ENCODE assay signal across 1 cellular context in the genomic region with DNA sequence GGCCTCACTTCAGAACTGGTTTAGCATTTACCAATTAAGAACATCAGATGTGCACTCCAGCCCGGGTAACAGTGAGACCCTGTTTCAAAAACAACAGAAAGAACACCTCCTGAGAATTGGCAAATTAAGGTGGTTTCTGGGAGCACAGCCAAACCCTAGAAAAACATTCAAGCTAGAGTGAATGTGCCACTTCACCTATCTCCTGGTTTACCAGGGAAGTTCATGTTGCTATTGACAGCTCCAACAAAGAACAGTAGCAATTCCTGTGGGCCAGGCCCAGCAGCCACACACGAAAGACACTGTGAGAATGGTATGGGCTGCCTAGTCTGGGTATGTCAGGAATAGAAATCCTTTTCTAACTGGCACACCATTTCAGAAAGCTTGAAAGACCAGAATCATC.
A peak's percentile ranks its signal among the peaks of the same experiment; 100 is the strongest.
TF ChIP-seq lines count a peak whose summit lies in the region.

No MANE protein-coding gene starts in this region.

TF ChIP-seq in K562, 482 proteins besides CTCF, POLR2A, EP300 and RAD21 (continued from another document):
- TF ChIP-seq, protein P1, sequence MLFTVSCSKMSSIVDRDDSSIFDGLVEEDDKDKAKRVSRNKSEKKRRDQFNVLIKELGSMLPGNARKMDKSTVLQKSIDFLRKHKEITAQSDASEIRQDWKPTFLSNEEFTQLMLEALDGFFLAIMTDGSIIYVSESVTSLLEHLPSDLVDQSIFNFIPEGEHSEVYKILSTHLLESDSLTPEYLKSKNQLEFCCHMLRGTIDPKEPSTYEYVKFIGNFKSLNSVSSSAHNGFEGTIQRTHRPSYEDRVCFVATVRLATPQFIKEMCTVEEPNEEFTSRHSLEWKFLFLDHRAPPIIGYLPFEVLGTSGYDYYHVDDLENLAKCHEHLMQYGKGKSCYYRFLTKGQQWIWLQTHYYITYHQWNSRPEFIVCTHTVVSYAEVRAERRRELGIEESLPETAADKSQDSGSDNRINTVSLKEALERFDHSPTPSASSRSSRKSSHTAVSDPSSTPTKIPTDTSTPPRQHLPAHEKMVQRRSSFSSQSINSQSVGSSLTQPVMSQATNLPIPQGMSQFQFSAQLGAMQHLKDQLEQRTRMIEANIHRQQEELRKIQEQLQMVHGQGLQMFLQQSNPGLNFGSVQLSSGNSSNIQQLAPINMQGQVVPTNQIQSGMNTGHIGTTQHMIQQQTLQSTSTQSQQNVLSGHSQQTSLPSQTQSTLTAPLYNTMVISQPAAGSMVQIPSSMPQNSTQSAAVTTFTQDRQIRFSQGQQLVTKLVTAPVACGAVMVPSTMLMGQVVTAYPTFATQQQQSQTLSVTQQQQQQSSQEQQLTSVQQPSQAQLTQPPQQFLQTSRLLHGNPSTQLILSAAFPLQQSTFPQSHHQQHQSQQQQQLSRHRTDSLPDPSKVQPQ (CRISPR knock-in tag; IDR thresholded peaks at IDR 0.05; ENCODE audit: borderline replicate concordance): no peak
- TF ChIP-seq LEF1 (IDR thresholded peaks at IDR 0.05) (no peak), POLR2AphosphoS5 (IDR thresholded peaks at IDR 0.05; ENCODE audit: control insufficient read depth, insufficient read depth, low read depth, low read length) (0 out of 2 replicates have a peak, but pooled peaks have one; percentile 26), TCF7 (IDR thresholded peaks at IDR 0.05; ENCODE audit: borderline replicate concordance) (no peak), ZFP30 (CRISPR knock-in tag; IDR thresholded peaks at IDR 0.05; ENCODE audit: borderline replicate concordance) (no peak), HSF4 (CRISPR knock-in tag; IDR thresholded peaks at IDR 0.05; ENCODE audit: borderline replicate concordance) (no peak), ZNF224 (CRISPR knock-in tag; IDR thresholded peaks at IDR 0.05) (no peak), DIDO1 (tag; IDR thresholded peaks at IDR 0.05; ENCODE audit: low read depth) (no peak), ZNF57 (CRISPR knock-in tag; IDR thresholded peaks at IDR 0.05) (no peak), BRD9 (IDR thresholded peaks at IDR 0.05; ENCODE audit: low read depth, partially characterized antibody) (no peak), ZNF695 (CRISPR knock-in tag; IDR thresholded peaks at IDR 0.05) (no peak), ADNP (tag; IDR thresholded peaks at IDR 0.05) (no peak), POLR2G (IDR thresholded peaks at IDR 0.05; ENCODE audit: low read depth, low read length) (peak; percentile 39; the same call in 1 of the 2 replicates), RBFOX2 (IDR thresholded peaks at IDR 0.05; ENCODE audit: low read depth, low read length) (peak; percentile 39; the same call in 1 of the 2 replicates)
- TF ChIP-seq, protein P2, sequence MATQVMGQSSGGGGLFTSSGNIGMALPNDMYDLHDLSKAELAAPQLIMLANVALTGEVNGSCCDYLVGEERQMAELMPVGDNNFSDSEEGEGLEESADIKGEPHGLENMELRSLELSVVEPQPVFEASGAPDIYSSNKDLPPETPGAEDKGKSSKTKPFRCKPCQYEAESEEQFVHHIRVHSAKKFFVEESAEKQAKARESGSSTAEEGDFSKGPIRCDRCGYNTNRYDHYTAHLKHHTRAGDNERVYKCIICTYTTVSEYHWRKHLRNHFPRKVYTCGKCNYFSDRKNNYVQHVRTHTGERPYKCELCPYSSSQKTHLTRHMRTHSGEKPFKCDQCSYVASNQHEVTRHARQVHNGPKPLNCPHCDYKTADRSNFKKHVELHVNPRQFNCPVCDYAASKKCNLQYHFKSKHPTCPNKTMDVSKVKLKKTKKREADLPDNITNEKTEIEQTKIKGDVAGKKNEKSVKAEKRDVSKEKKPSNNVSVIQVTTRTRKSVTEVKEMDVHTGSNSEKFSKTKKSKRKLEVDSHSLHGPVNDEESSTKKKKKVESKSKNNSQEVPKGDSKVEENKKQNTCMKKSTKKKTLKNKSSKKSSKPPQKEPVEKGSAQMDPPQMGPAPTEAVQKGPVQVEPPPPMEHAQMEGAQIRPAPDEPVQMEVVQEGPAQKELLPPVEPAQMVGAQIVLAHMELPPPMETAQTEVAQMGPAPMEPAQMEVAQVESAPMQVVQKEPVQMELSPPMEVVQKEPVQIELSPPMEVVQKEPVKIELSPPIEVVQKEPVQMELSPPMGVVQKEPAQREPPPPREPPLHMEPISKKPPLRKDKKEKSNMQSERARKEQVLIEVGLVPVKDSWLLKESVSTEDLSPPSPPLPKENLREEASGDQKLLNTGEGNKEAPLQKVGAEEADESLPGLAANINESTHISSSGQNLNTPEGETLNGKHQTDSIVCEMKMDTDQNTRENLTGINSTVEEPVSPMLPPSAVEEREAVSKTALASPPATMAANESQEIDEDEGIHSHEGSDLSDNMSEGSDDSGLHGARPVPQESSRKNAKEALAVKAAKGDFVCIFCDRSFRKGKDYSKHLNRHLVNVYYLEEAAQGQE (CRISPR knock-in tag; IDR thresholded peaks at IDR 0.05; ENCODE audit: low read depth): no peak
- TF ChIP-seq, protein P3, sequence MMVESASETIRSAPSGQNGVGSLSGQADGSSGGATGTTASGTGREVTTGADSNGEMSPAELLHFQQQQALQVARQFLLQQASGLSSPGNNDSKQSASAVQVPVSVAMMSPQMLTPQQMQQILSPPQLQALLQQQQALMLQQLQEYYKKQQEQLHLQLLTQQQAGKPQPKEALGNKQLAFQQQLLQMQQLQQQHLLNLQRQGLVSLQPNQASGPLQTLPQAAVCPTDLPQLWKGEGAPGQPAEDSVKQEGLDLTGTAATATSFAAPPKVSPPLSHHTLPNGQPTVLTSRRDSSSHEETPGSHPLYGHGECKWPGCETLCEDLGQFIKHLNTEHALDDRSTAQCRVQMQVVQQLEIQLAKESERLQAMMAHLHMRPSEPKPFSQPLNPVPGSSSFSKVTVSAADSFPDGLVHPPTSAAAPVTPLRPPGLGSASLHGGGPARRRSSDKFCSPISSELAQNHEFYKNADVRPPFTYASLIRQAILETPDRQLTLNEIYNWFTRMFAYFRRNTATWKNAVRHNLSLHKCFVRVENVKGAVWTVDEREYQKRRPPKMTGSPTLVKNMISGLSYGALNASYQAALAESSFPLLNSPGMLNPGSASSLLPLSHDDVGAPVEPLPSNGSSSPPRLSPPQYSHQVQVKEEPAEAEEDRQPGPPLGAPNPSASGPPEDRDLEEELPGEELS (CRISPR knock-in tag; IDR thresholded peaks at IDR 0.05; ENCODE audit: borderline replicate concordance): no peak
- TF ChIP-seq, protein P4, sequence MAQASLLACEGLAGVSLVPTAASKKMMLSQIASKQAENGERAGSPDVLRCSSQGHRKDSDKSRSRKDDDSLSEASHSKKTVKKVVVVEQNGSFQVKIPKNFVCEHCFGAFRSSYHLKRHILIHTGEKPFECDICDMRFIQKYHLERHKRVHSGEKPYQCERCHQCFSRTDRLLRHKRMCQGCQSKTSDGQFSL (CRISPR knock-in tag; IDR thresholded peaks at IDR 0.05): no peak
- TF ChIP-seq, protein P4 (tag; IDR thresholded peaks at IDR 0.05): no peak
- TF ChIP-seq, protein P5, sequence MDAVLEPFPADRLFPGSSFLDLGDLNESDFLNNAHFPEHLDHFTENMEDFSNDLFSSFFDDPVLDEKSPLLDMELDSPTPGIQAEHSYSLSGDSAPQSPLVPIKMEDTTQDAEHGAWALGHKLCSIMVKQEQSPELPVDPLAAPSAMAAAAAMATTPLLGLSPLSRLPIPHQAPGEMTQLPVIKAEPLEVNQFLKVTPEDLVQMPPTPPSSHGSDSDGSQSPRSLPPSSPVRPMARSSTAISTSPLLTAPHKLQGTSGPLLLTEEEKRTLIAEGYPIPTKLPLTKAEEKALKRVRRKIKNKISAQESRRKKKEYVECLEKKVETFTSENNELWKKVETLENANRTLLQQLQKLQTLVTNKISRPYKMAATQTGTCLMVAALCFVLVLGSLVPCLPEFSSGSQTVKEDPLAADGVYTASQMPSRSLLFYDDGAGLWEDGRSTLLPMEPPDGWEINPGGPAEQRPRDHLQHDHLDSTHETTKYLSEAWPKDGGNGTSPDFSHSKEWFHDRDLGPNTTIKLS (IDR thresholded peaks at IDR 0.05; ENCODE audit: borderline replicate concordance, low read depth): no peak
- TF ChIP-seq, protein P6, sequence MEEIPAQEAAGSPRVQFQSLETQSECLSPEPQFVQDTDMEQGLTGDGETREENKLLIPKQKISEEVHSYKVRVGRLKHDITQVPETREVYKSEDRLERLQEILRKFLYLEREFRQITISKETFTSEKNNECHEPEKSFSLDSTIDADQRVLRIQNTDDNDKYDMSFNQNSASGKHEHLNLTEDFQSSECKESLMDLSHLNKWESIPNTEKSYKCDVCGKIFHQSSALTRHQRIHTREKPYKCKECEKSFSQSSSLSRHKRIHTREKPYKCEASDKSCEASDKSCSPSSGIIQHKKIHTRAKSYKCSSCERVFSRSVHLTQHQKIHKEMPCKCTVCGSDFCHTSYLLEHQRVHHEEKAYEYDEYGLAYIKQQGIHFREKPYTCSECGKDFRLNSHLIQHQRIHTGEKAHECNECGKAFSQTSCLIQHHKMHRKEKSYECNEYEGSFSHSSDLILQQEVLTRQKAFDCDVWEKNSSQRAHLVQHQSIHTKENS (CRISPR knock-in tag; IDR thresholded peaks at IDR 0.05): no peak
